Comparison of ENCODE assay signal across 15 cellular contexts in the genomic region with DNA sequence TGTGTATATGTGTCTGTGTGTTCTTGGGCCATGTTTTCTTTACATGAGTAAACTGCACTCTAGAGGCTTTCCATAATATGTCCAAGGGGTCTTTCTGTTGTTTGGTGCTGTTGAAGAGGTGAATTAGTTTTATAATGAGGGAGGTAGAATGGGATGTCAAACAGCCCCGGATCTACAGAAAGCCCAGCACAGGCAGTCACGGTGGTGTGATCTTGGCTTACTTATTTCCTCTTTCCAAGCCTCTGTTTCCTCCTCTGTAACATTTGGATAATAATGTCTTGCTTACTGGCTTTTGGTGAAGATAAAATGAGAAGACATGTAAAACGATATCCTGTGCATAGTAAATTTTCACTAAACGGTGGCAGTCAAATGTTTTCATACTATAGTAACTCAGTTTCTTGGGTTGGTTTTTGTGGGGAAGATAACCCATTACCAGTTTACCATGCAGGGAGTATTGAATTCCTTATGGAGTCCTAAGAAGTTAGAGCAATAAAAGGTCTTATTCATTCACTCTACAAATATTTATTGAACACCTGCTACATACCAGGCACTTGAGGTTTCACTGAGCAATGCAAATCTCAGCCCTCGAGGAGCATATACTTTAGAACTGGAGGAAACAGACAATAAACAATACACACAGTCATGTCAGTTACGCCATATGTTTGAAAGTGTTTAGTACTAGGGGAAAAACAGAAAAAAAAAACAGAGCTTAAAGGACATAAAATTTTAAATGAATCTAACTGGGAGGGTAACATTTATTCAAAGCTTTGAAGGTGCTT. TPM values are rescaled to one million over a fixed set of nuclear protein-coding genes. Genes with fewer than 3 reads are reported as not detected.
DNase-seq lines count a peak whose midpoint lies in the region; ATAC-seq and TF ChIP-seq lines count a peak whose summit lies in the region.
"Had no signal": no experiment of that assay in that cellular context is flagged by ENCODE, and none has a peak within 500 bp of the region (broad histone marks: within the 10 kb centered on the region; RNA-seq: fewer than 3 reads in every experiment).

No MANE protein-coding gene starts in this region.

- CTCF ChIA-PET in mammary epithelial cell (lab: Charles Lee; ENCODE audit: low non-redundant PET), result no interaction called here

- H3K9me3 Mint-ChIP-seq in CD14-positive monocyte, result peaks cover 0 to 1% (median 0%) of the 10 kb centered on the region in 7 donors
- no peaks in the 10 kb centered on the region for H3K9me3 Mint-ChIP-seq in nephron
- H3K9me3 Mint-ChIP-seq: activated B cell treated with CpG ODN at 0.5 μM for 24 hours had no signal

- peak overlapping the region; percentile 70 for H2AFZ ChIP-seq in mammary epithelial cell (ENCODE audit: low read depth, low read length)

- no peaks in the 10 kb centered on the region for H3K27me3 ChIP-seq in mammary epithelial cell (ENCODE audit: insufficient read depth, low read length)
- H3K27me3 ChIP-seq: body of pancreas, SJSA1, tibial artery had no signal

- intact Hi-C loops in CD14-positive monocyte (cut with micrococcal nuclease), result no loop called here
- intact Hi-C loops in mammary epithelial cell (cut with micrococcal nuclease), result no loop called here

- H3K27ac Mint-ChIP-seq in CD14-positive monocyte, result peak overlapping the region; percentile 80 to 97 (median 91)
- peak overlapping the region; percentile 8 to 40 (median 14) for H3K27ac Mint-ChIP-seq in nephron
- H3K27ac Mint-ChIP-seq: activated B cell treated with CpG ODN at 0.5 μM for 24 hours; CD4-positive, CD25-positive, alpha-beta regulatory T cell had no signal

- WGBS in mammary epithelial cell (ENCODE audit: low coverage, missing lambda C conversion rate), result 67% methylated on average over 6 of the region's 6 CpGs

- H3K9ac ChIP-seq in mammary epithelial cell (ENCODE audit: insufficient read depth, low read length), result peak overlapping the region; percentile 19

- H3K4me1 ChIP-seq in mammary epithelial cell (ENCODE audit: insufficient read depth, low read length), result peaks cover 61% of the 10 kb centered on the region

- H3K36me3 Mint-ChIP-seq in CD14-positive monocyte (peaks cover under 1 to 2% of the 10 kb centered on the region in 2 donors), nephron (ENCODE audit: low read depth) (peaks cover 7% of the 10 kb centered on the region)
- H3K36me3 Mint-ChIP-seq: CD4-positive, CD25-positive, alpha-beta regulatory T cell had no signal

- H3K4me1 Mint-ChIP-seq in CD14-positive monocyte (peaks cover 30% of the 10 kb centered on the region), nephron (peaks cover 39% of the 10 kb centered on the region)
- H3K4me1 Mint-ChIP-seq: CD4-positive, CD25-positive, alpha-beta regulatory T cell had no signal

- no TSS peak for BruUV-seq in mammary epithelial cell (replicated peaks; lab: Mats Ljungman, UMichigan)

- no peaks in the 10 kb centered on the region for H3K36me3 ChIP-seq in mammary epithelial cell (ENCODE audit: insufficient read depth, low read length)
- H3K36me3 ChIP-seq: SJSA1, tibial artery had no signal

- no peaks in the 10 kb centered on the region for H4K20me1 ChIP-seq in mammary epithelial cell (ENCODE audit: insufficient read depth, low read length)

- peak overlapping the region; percentile 88 for H3K27ac ChIP-seq in mammary epithelial cell (ENCODE audit: insufficient read depth, low read depth, low read length)
- H3K27ac ChIP-seq: body of pancreas, SJSA1, tibial artery had no signal

- dilution Hi-C loops in mammary epithelial cell (cut with HindIII; ENCODE audit: low sequenced_read_pairs), result no loop called here

- peaks cover 70% of the 10 kb centered on the region for H3K79me2 ChIP-seq in mammary epithelial cell (ENCODE audit: insufficient read depth, low read length)

- in situ Hi-C loops in mammary epithelial cell (cut with MboI; ENCODE audit: low sequenced_read_pairs in 2 of 2), result no loop called here

- H3K27me3 Mint-ChIP-seq in CD14-positive monocyte (ENCODE audit: low read depth in 3 of 3) (no peaks in the 10 kb centered on the region), nephron (ENCODE audit: low read depth) (no peaks in the 10 kb centered on the region)

- no peaks in the 10 kb centered on the region for H3K9me3 ChIP-seq in mammary epithelial cell (replicated peaks; ENCODE audit: insufficient read depth, low read length)
- H3K9me3 ChIP-seq: body of pancreas, SJSA1, tibial artery had no signal

- H3K4me2 ChIP-seq in mammary epithelial cell (ENCODE audit: insufficient read depth, low read depth, low read length), result peak overlapping the region; percentile 61

- TF ChIP-seq CTCF in CD14-positive monocyte (IDR thresholded peaks at IDR 0.05) (no peak), mammary epithelial cell (conservative IDR thresholded peaks at IDR 0.05 in 1 of 2, IDR thresholded peaks at IDR 0.05 in 1 of 2; ENCODE audit: extremely low read depth in 1 of 2, insufficient read depth in 1 of 2, low read depth in 1 of 2, low read length in 2 of 2) (no peak), nephron (IDR thresholded peaks at IDR 0.05; ENCODE audit: unreplicated experiment in 3 of 3) (no peak)

- DNase-seq in CD14-positive monocyte (ENCODE audit: low spot score), result no peak
- peak; percentile 34 for DNase-seq in LoVo (ENCODE audit: low spot score)
- DNase-seq in mammary epithelial cell, result peak; percentile 90
- no peak for DNase-seq in central memory CD4-positive, alpha-beta T cell
- DNase-seq in 8988T, result no peak
- DNase-seq: activated B cell treated with CpG ODN at 0.5 μM for 24 hours; body of pancreas; CD4-positive, CD25-positive, alpha-beta regulatory T cell; GOT3; Karpas-422; tibial artery had no signal

- H3K4me3 Mint-ChIP-seq in CD14-positive monocyte (peak overlapping the region; percentile 64 to 83), nephron (no peak overlapping the region)
- H3K4me3 Mint-ChIP-seq: activated B cell treated with CpG ODN at 0.5 μM for 24 hours; CD4-positive, CD25-positive, alpha-beta regulatory T cell had no signal

- no peak overlapping the region for H3K4me3 ChIP-seq in mammary epithelial cell (replicated peaks in 1 of 3; ENCODE audit: insufficient read depth in 1 of 3, low read depth in 2 of 3, low read length in 3 of 3)
- H3K4me3 ChIP-seq: body of pancreas, SJSA1, tibial artery had no signal

- ATAC-seq in HG03520 (IDR thresholded peaks at IDR 0.05; ENCODE audit: unreplicated experiment), result no peak
- no peak for ATAC-seq in HG02763 (IDR thresholded peaks at IDR 0.05; ENCODE audit: unreplicated experiment)
- ATAC-seq: body of pancreas had no signal

RNA-seq across cellular contexts. Expression of gene C1orf21, which starts 32.3 kb away (rescaled TPM):
- polyA plus RNA-seq in CD14-positive monocyte (1 to 10 TPM in 1 of 2 donors, under 1 TPM in 1; 0.28 to 1.1 TPM), mammary epithelial cell (17.6 TPM)
- total RNA-seq in mammary epithelial cell, result 10 to 100 TPM; 34.8 to 37.2 TPM
- 2.6 TPM for polyA minus RNA-seq in mammary epithelial cell

Comparison
In these comparisons a context has a peak if more than half of its experiments do, and no peak if none do; other contexts are left out.
1. DNase-seq: peak in LoVo (single experiment) and mammary epithelial cell (single experiment); none in CD14-positive monocyte (single experiment), central memory CD4-positive, alpha-beta T cell (single experiment) and 8988T (single experiment).
2. H3K4me3 Mint-ChIP-seq: peak in CD14-positive monocyte (2 of 2); none in nephron (0 of 3).